In the genomic region with DNA sequence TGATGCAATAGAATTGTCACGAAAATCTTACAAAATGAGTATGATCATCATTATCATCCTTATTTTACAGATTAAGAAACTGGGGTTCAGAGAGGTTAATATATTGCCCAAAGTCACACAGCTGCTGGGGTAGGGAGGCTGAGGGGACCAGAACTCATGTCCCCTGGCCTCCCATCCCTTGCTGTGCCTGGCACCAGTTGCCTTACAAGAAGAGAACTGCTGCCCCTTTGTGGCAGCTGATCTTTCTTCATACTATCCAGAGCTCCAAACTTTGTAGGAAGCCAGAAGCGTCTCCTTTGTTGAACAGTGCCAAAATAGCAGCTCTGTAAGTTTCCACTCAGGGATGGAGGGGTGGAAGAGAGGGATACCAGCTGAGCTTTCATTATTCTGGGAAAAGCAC, we compare ENCODE assay signal across 13 cellular contexts.
A peak's percentile ranks its signal among the peaks of the same experiment; 100 is the strongest.
DNase-seq lines count a peak whose midpoint lies in the region; ATAC-seq, FAIRE-seq and TF ChIP-seq lines count a peak whose summit lies in the region.
"Had no signal": no experiment of that assay in that cellular context is flagged by ENCODE, and none has a peak within 500 bp of the region (broad histone marks: within the 10 kb centered on the region; RNA-seq: fewer than 3 reads in every experiment).

No MANE protein-coding gene starts in this region.

- ATAC-seq in Right ventricle myocardium inferior = peak; percentile 60

- no peaks in the 10 kb centered on the region for H3K27me3 Mint-ChIP-seq in endothelial cell (ENCODE audit: unreplicated experiment)
- H3K27me3 Mint-ChIP-seq in activated naive CD4-positive, alpha-beta T cell treated with anti-CD3 and anti-CD28 coated beads, Interleukin-2, amount 10 ng/mL, durations not matched to agents 7 days and 5 days = peaks cover 18% of the 10 kb centered on the region

- no peaks in the 10 kb centered on the region for H3K4me1 ChIP-seq in small intestine (ENCODE audit: control insufficient read depth in 2 of 2, insufficient read depth in 1 of 2, low read depth in 1 of 2, low read length in 1 of 2)
- H3K4me1 ChIP-seq: spleen had no signal

- H3K4me3 Mint-ChIP-seq in endothelial cell (ENCODE audit: unreplicated experiment) = no peak overlapping the region
- H3K4me3 Mint-ChIP-seq in activated naive CD4-positive, alpha-beta T cell treated with anti-CD3 and anti-CD28 coated beads, Interleukin-2, amount 10 ng/mL, durations not matched to agents 7 days and 5 days = no peak overlapping the region

- H3K27ac Mint-ChIP-seq in endothelial cell (ENCODE audit: unreplicated experiment) = no peak overlapping the region
- H3K27ac Mint-ChIP-seq in activated naive CD4-positive, alpha-beta T cell treated with anti-CD3 and anti-CD28 coated beads, Interleukin-2, amount 10 ng/mL, durations not matched to agents 7 days and 5 days = no peak overlapping the region
- H3K27ac Mint-ChIP-seq: activated T-helper 2 cell treated with anti-CD3 and anti-CD28 coated beads, Interferon-gamma antibody, Interleukin-2, Interleukin-4, amounts not matched to agents 10 μg/mL and 5 μg/mL and 100 μg/mL, durations not matched to agents 14 hours and 24 hours and 36 hours had no signal

- no peaks in the 10 kb centered on the region for H3K9me3 Mint-ChIP-seq in endothelial cell (ENCODE audit: unreplicated experiment)
- no peaks in the 10 kb centered on the region for H3K9me3 Mint-ChIP-seq in activated naive CD4-positive, alpha-beta T cell treated with anti-CD3 and anti-CD28 coated beads, Interleukin-2, amount 10 ng/mL, durations not matched to agents 7 days and 5 days
- H3K9me3 Mint-ChIP-seq: activated T-helper 2 cell treated with anti-CD3 and anti-CD28 coated beads, Interferon-gamma antibody, Interleukin-2, Interleukin-4, amounts not matched to agents 10 μg/mL and 5 μg/mL and 100 μg/mL, durations not matched to agents 14 hours and 24 hours and 36 hours had no signal

- no peak overlapping the region for H3K27ac ChIP-seq in small intestine (ENCODE audit: low read depth in 1 of 2, low read length in 1 of 2)
- H3K27ac ChIP-seq: spleen had no signal

- no peaks in the 10 kb centered on the region for H3K9me3 ChIP-seq in small intestine (ENCODE audit: control insufficient read depth, low read depth)
- H3K9me3 ChIP-seq: spleen had no signal

- H3K27me3 ChIP-seq in small intestine (ENCODE audit: control insufficient read depth in 2 of 2, insufficient read depth in 2 of 2, low read length in 2 of 2) = no peaks in the 10 kb centered on the region

- TF ChIP-seq CTCF in endothelial cell (IDR thresholded peaks at IDR 0.05; ENCODE audit: unreplicated experiment) (no peak), GM13976 (IDR thresholded peaks at IDR 0.05; ENCODE audit: borderline replicate concordance, control extremely low read depth, extremely low read depth, insufficient read depth, missing control alignments) (no peak)

- CTCF ChIA-PET in activated naive CD4-positive, alpha-beta T cell treated with anti-CD3 and anti-CD28 coated beads, Interleukin-2, amount 10 ng/mL, durations not matched to agents 7 days and 5 days (lab: Charles Lee) = interaction anchor here (1.2 kb wide), 1 partner anchor 300 kb away, joined by 3 read pairs; no protein-coding TSS in a partner anchor

- in situ Hi-C loops in GM13976 (cut with MboI; ENCODE audit: low sequenced_read_pairs, unreplicated experiment) = no loop called here

- no peaks in the 10 kb centered on the region for H3K4me1 Mint-ChIP-seq in endothelial cell (ENCODE audit: unreplicated experiment)
- no peaks in the 10 kb centered on the region for H3K4me1 Mint-ChIP-seq in activated naive CD4-positive, alpha-beta T cell treated with anti-CD3 and anti-CD28 coated beads, Interleukin-2, amount 10 ng/mL, durations not matched to agents 7 days and 5 days

- H3K36me3 Mint-ChIP-seq in endothelial cell (ENCODE audit: low read depth, unreplicated experiment) = no peaks in the 10 kb centered on the region
- no peaks in the 10 kb centered on the region for H3K36me3 Mint-ChIP-seq in activated naive CD4-positive, alpha-beta T cell treated with anti-CD3 and anti-CD28 coated beads, Interleukin-2, amount 10 ng/mL, durations not matched to agents 7 days and 5 days

- DNase-seq in Right ventricle myocardium inferior (ENCODE audit: missing footprints) = no peak
- DNase-seq in cardiac septum (ENCODE audit: low spot score) = no peak
- DNase-seq in NCI-H226 = peak; percentile 6
- peak; percentile 10 for DNase-seq in endothelial cell (ENCODE audit: low spot score)
- peak; percentile 38 for DNase-seq in small intestine
- DNase-seq in GM13976 (ENCODE audit: low spot score) = no peak
- DNase-seq in activated naive CD4-positive, alpha-beta T cell treated with anti-CD3 and anti-CD28 coated beads, Interleukin-2, amount 10 ng/mL, durations not matched to agents 7 days and 5 days = no peak
- no peak for DNase-seq in NCI-H446 (lab: John Stamatoyannopoulos, UW)
- DNase-seq: C1 segment of cervical spinal cord, cortex of kidney, MM.1S, spleen had no signal

- H3K36me3 ChIP-seq in small intestine (ENCODE audit: control insufficient read depth in 2 of 2, insufficient read depth in 2 of 2, low read length in 2 of 2) = no peaks in the 10 kb centered on the region
- H3K36me3 ChIP-seq: spleen had no signal

- no peak overlapping the region for H3K4me3 ChIP-seq in small intestine (ENCODE audit: low read depth in 1 of 2, low read length in 2 of 2)
- H3K4me3 ChIP-seq: spleen had no signal

- intact Hi-C loops in Right ventricle myocardium inferior (cut with DNase I) (no loop called here), cardiac septum (cut with DNase I) (loop anchor here (10.0 kb wide), 1 partner anchor 316 kb away; no protein-coding TSS in a partner anchor)

- WGBS in small intestine, 3 donors = 51 to 65% (median 55%) methylated on average over 2 of the region's 2 CpGs

- FAIRE-seq in small intestine (lab: Jason Lieb, UNC) = no peak

Comparison
In these comparisons a context has a peak if more than half of its experiments do, and no peak if none do; other contexts are left out.
1. DNase-seq: peak in NCI-H226 (single experiment), endothelial cell (single experiment) and small intestine (single experiment); none in Right ventricle myocardium inferior (single experiment), cardiac septum (single experiment), GM13976 (single experiment), activated naive CD4-positive, alpha-beta T cell treated with anti-CD3 and anti-CD28 coated beads, Interleukin-2, amount 10 ng/mL, durations not matched to agents 7 days and 5 days (single experiment) and NCI-H446 (0 of 2).